Comparison of ENCODE assay signal across 39 cellular contexts in the genomic region with DNA sequence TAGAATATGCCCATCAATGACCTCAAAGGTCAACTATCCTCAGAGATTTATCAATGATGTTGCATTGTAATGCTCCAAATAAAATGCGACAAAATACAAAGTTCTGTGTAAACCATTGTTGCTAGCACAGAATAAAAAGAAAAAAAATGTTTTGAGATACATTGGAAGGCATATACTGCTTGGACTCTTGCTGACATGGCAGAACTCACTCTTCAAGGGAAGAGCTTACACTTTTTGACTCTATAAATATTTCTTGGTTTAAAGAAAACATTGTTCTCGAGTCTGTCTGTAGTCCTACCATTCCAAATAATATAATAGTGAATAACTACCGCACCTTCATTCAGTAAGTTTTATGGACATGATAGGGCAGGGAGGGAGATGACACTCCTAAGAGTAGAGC.
"Had no signal": no experiment of that assay in that cellular context is flagged by ENCODE, and none has a peak within 500 bp of the region (broad histone marks: within the 10 kb centered on the region; RNA-seq: fewer than 3 reads in every experiment).

No MANE protein-coding gene starts in this region.

- H3K9me3 ChIP-seq: adrenal gland, ascending aorta, body of pancreas, breast epithelium had no signal

- H3K4me1 ChIP-seq: adrenal gland, ascending aorta, body of pancreas, breast epithelium had no signal

- H3K9me3 Mint-ChIP-seq: activated naive CD4-positive, alpha-beta T cell treated with anti-CD3 and anti-CD28 coated beads for 36 hours; activated naive CD4-positive, alpha-beta T cell treated with anti-CD3 and anti-CD28 coated beads, Interleukin-2, amount 10 ng/mL, durations not matched to agents 7 days and 5 days; activated naive CD4-positive, alpha-beta T cell treated with anti-CD3 and anti-CD28 coated beads, Interleukin-2, amount 50 U/mL, for 24 hours; activated naive CD8-positive, alpha-beta T cell treated with anti-CD3 and anti-CD28 coated beads for 36 hours; activated naive CD8-positive, alpha-beta T cell treated with anti-CD3 and anti-CD28 coated beads, Interleukin-2, amount 10 ng/mL, durations not matched to agents 7 days and 5 days; activated naive CD8-positive, alpha-beta T cell treated with anti-CD3 and anti-CD28 coated beads, Interleukin-2, amount 50 U/mL, for 24 hours; activated T-cell treated with anti-CD3 and anti-CD28 coated beads, Interleukin-2, amount 50 U/mL, for 24 hours; activated T-cell treated with anti-CD3 and anti-CD28 coated beads, Interleukin-2, amount 50 U/mL, for 4 hours; activated T-cell treated with anti-CD3 and anti-CD28 coated beads, Interleukin-2, amount 50 U/mL, for 72 hours; activated T-helper 1 cell treated with anti-CD3 and anti-CD28 coated beads, Interleukin-12 subunit alpha, Interleukin-12 subunit beta, Interleukin-2, Interleukin-4 antibody, amounts not matched to agents 30 ng/mL and 10 ng/mL and 1 ng/mL, durations not matched to agents 14 hours and 24 hours and 36 hours; activated T-helper 17 cell treated with anti-CD3 and anti-CD28 coated beads, Interleukin-2, amount 50 U/mL, for 72 hours; activated T-helper 2 cell treated with anti-CD3 and anti-CD28 coated beads, Interferon-gamma antibody, Interleukin-2, Interleukin-4, amounts not matched to agents 10 μg/mL and 5 μg/mL and 100 μg/mL, durations not matched to agents 14 hours and 24 hours and 36 hours; brain; central memory CD8-positive, alpha-beta T cell had no signal

- H3K4me1 Mint-ChIP-seq: activated naive CD4-positive, alpha-beta T cell treated with anti-CD3 and anti-CD28 coated beads, Interleukin-2, amount 10 ng/mL, durations not matched to agents 7 days and 5 days; activated naive CD4-positive, alpha-beta T cell treated with anti-CD3 and anti-CD28 coated beads, Interleukin-2, amount 50 U/mL, for 24 hours; activated naive CD8-positive, alpha-beta T cell treated with anti-CD3 and anti-CD28 coated beads for 36 hours; activated naive CD8-positive, alpha-beta T cell treated with anti-CD3 and anti-CD28 coated beads, Interleukin-2, amount 10 ng/mL, durations not matched to agents 7 days and 5 days; activated naive CD8-positive, alpha-beta T cell treated with anti-CD3 and anti-CD28 coated beads, Interleukin-2, amount 50 U/mL, for 24 hours; activated T-helper 17 cell treated with anti-CD3 and anti-CD28 coated beads, Interleukin-2, amount 50 U/mL, for 72 hours; brain; central memory CD8-positive, alpha-beta T cell had no signal

- H3K27me3 ChIP-seq: adrenal gland, ascending aorta, body of pancreas, brain microvascular endothelial cell, breast epithelium, cardiac muscle cell had no signal

- H3K4me3 Mint-ChIP-seq: activated naive CD4-positive, alpha-beta T cell treated with anti-CD3 and anti-CD28 coated beads for 36 hours; activated naive CD4-positive, alpha-beta T cell treated with anti-CD3 and anti-CD28 coated beads, Interleukin-2, amount 10 ng/mL, durations not matched to agents 7 days and 5 days; activated naive CD4-positive, alpha-beta T cell treated with anti-CD3 and anti-CD28 coated beads, Interleukin-2, amount 50 U/mL, for 24 hours; activated naive CD8-positive, alpha-beta T cell; activated naive CD8-positive, alpha-beta T cell treated with anti-CD3 and anti-CD28 coated beads for 36 hours; activated naive CD8-positive, alpha-beta T cell treated with anti-CD3 and anti-CD28 coated beads, Interleukin-2, amount 10 ng/mL, durations not matched to agents 7 days and 5 days; activated naive CD8-positive, alpha-beta T cell treated with anti-CD3 and anti-CD28 coated beads, Interleukin-2, amount 50 U/mL, for 24 hours; activated T-cell treated with anti-CD3 and anti-CD28 coated beads, Interleukin-2, amount 50 U/mL, for 24 hours; activated T-cell treated with anti-CD3 and anti-CD28 coated beads, Interleukin-2, amount 50 U/mL, for 4 hours; activated T-cell treated with anti-CD3 and anti-CD28 coated beads, Interleukin-2, amount 50 U/mL, for 72 hours; activated T-helper 1 cell treated with anti-CD3 and anti-CD28 coated beads, Interleukin-12 subunit alpha, Interleukin-12 subunit beta, Interleukin-2, Interleukin-4 antibody, amounts not matched to agents 30 ng/mL and 10 ng/mL and 1 ng/mL, durations not matched to agents 14 hours and 24 hours and 36 hours; activated T-helper 17 cell treated with anti-CD3 and anti-CD28 coated beads, Interleukin-2, amount 50 U/mL, for 72 hours; brain; central memory CD8-positive, alpha-beta T cell had no signal

- H3K4me3 ChIP-seq: adrenal gland, ascending aorta, body of pancreas, breast epithelium, cardiac muscle cell had no signal

- DNase-seq: activated effector memory CD4-positive, alpha-beta T cell treated with Interleukin-2 at 50 U/mL for 16 hours; activated gamma-delta T cell; activated gamma-delta T cell treated with Interleukin-2 at 50 U/mL for 16 hours; activated naive CD4-positive, alpha-beta T cell; activated naive CD4-positive, alpha-beta T cell treated with anti-CD3 and anti-CD28 coated beads for 36 hours; activated naive CD4-positive, alpha-beta T cell treated with anti-CD3 and anti-CD28 coated beads, Interleukin-2, amount 10 ng/mL, durations not matched to agents 7 days and 5 days; activated naive CD4-positive, alpha-beta T cell treated with anti-CD3 and anti-CD28 coated beads, Interleukin-2, amount 50 U/mL, for 16 hours; activated naive CD4-positive, alpha-beta T cell treated with Interleukin-2 at 50 U/mL for 16 hours; activated naive CD8-positive, alpha-beta T cell treated with anti-CD3 and anti-CD28 coated beads for 36 hours; activated naive CD8-positive, alpha-beta T cell treated with anti-CD3 and anti-CD28 coated beads, Interleukin-2, amount 10 ng/mL, durations not matched to agents 7 days and 5 days; activated naive CD8-positive, alpha-beta T cell treated with anti-CD3 and anti-CD28 coated beads, Interleukin-2, amount 50 U/mL, for 24 hours; activated T-cell treated with anti-CD3 and anti-CD28 coated beads, Interleukin-2, amount 50 U/mL, for 1 hour; activated T-cell treated with anti-CD3 and anti-CD28 coated beads, Interleukin-2, amount 50 U/mL, for 24 hours; activated T-cell treated with anti-CD3 and anti-CD28 coated beads, Interleukin-2, amount 50 U/mL, for 4 hours; activated T-cell treated with anti-CD3 and anti-CD28 coated beads, Interleukin-2, amount 50 U/mL, for 48 hours; activated T-cell treated with anti-CD3 and anti-CD28 coated beads, Interleukin-2, amount 50 U/mL, for 72 hours; adrenal gland; amniotic stem cell; amygdala; anterior cingulate cortex; aorta; body of pancreas; brain microvascular endothelial cell; caudate nucleus; central memory CD4-positive, alpha-beta T cell; cerebellar nuclear complex had no signal

- FAIRE-seq: astrocyte, bronchial epithelial cell had no signal

- ATAC-seq: activated naive CD4-positive, alpha-beta T cell treated with anti-CD3 and anti-CD28 coated beads, Interleukin-2, amount 50 U/mL, for 72 hours; activated naive CD8-positive, alpha-beta T cell treated with anti-CD3 and anti-CD28 coated beads, Interleukin-2, amount 50 U/mL, for 24 hours; activated T-cell treated with anti-CD3 and anti-CD28 coated beads, Interleukin-2, amount 50 U/mL, for 4 hours; activated T-cell treated with anti-CD3 and anti-CD28 coated beads, Interleukin-2, amount 50 U/mL, for 72 hours; activated T-helper 17 cell treated with anti-CD3 and anti-CD28 coated beads, Interleukin-2, amount 50 U/mL, for 72 hours; body of pancreas had no signal

- H3K27ac ChIP-seq: adrenal gland, ascending aorta, body of pancreas, brain microvascular endothelial cell, breast epithelium, cardiac muscle cell had no signal

- H3K27me3 Mint-ChIP-seq: activated naive CD4-positive, alpha-beta T cell treated with anti-CD3 and anti-CD28 coated beads, Interleukin-2, amount 10 ng/mL, durations not matched to agents 7 days and 5 days; activated naive CD8-positive, alpha-beta T cell treated with anti-CD3 and anti-CD28 coated beads for 36 hours; activated naive CD8-positive, alpha-beta T cell treated with anti-CD3 and anti-CD28 coated beads, Interleukin-2, amount 10 ng/mL, durations not matched to agents 7 days and 5 days; activated naive CD8-positive, alpha-beta T cell treated with anti-CD3 and anti-CD28 coated beads, Interleukin-2, amount 50 U/mL, for 24 hours; central memory CD8-positive, alpha-beta T cell had no signal

- H3K36me3 ChIP-seq: adrenal gland, ascending aorta, brain microvascular endothelial cell, breast epithelium, cardiac muscle cell had no signal

- H3K27ac Mint-ChIP-seq: activated naive CD4-positive, alpha-beta T cell treated with anti-CD3 and anti-CD28 coated beads for 36 hours; activated naive CD4-positive, alpha-beta T cell treated with anti-CD3 and anti-CD28 coated beads, Interleukin-2, amount 10 ng/mL, durations not matched to agents 7 days and 5 days; activated naive CD4-positive, alpha-beta T cell treated with anti-CD3 and anti-CD28 coated beads, Interleukin-2, amount 50 U/mL, for 24 hours; activated naive CD4-positive, alpha-beta T cell treated with anti-CD3 and anti-CD28 coated beads, Interleukin-2, amount 50 U/mL, for 72 hours; activated naive CD8-positive, alpha-beta T cell; activated naive CD8-positive, alpha-beta T cell treated with anti-CD3 and anti-CD28 coated beads for 36 hours; activated naive CD8-positive, alpha-beta T cell treated with anti-CD3 and anti-CD28 coated beads, Interleukin-2, amount 10 ng/mL, durations not matched to agents 7 days and 5 days; activated naive CD8-positive, alpha-beta T cell treated with anti-CD3 and anti-CD28 coated beads, Interleukin-2, amount 50 U/mL, for 24 hours; activated T-cell treated with anti-CD3 and anti-CD28 coated beads, Interleukin-2, amount 50 U/mL, for 24 hours; activated T-cell treated with anti-CD3 and anti-CD28 coated beads, Interleukin-2, amount 50 U/mL, for 72 hours; activated T-helper 1 cell treated with anti-CD3 and anti-CD28 coated beads, Interleukin-12 subunit alpha, Interleukin-12 subunit beta, Interleukin-2, Interleukin-4 antibody, amounts not matched to agents 30 ng/mL and 10 ng/mL and 1 ng/mL, durations not matched to agents 14 hours and 24 hours and 36 hours; activated T-helper 17 cell treated with anti-CD3 and anti-CD28 coated beads, Interleukin-2, amount 50 U/mL, for 72 hours; activated T-helper 2 cell treated with anti-CD3 and anti-CD28 coated beads, Interferon-gamma antibody, Interleukin-2, Interleukin-4, amounts not matched to agents 10 μg/mL and 5 μg/mL and 100 μg/mL, durations not matched to agents 14 hours and 24 hours and 36 hours; brain had no signal

- H3K36me3 Mint-ChIP-seq: activated naive CD4-positive, alpha-beta T cell treated with anti-CD3 and anti-CD28 coated beads, Interleukin-2, amount 10 ng/mL, durations not matched to agents 7 days and 5 days; activated naive CD4-positive, alpha-beta T cell treated with anti-CD3 and anti-CD28 coated beads, Interleukin-2, amount 50 U/mL, for 24 hours; activated naive CD4-positive, alpha-beta T cell treated with anti-CD3 and anti-CD28 coated beads, Interleukin-2, amount 50 U/mL, for 72 hours; activated naive CD8-positive, alpha-beta T cell; activated naive CD8-positive, alpha-beta T cell treated with anti-CD3 and anti-CD28 coated beads for 36 hours; activated naive CD8-positive, alpha-beta T cell treated with anti-CD3 and anti-CD28 coated beads, Interleukin-2, amount 10 ng/mL, durations not matched to agents 7 days and 5 days; brain had no signal
